11 cellular contexts compared by ENCODE assay signal in genomic region chr17:56699186-56699895, GRCh38.
DNase-seq lines count a peak whose midpoint lies in the region; ATAC-seq, FAIRE-seq and TF ChIP-seq lines count a peak whose summit lies in the region.
"Had no signal": no experiment of that assay in that cellular context is flagged by ENCODE, and none has a peak within 500 bp of the region (broad histone marks: within the 10 kb centered on the region; RNA-seq: fewer than 3 reads in every experiment).

No MANE protein-coding gene starts in this region.

- POLR2A ChIA-PET in activated CD8-positive, alpha-beta T cell treated with anti-CD3 and anti-CD28 coated beads, Interleukin-2, amount 10 ng/mL, durations not matched to agents 7 days and 5 days (lab: Charles Lee), result no interaction called here

- no peak for ATAC-seq in activated CD8-positive, alpha-beta T cell treated with anti-CD3 and anti-CD28 coated beads, Interleukin-2, amount 10 ng/mL, durations not matched to agents 7 days and 5 days
- no peak for ATAC-seq in GM18870 (IDR thresholded peaks at IDR 0.05; ENCODE audit: unreplicated experiment)

- no peaks in the 10 kb centered on the region for H3K9me3 ChIP-seq in keratinocyte (ENCODE audit: control insufficient read depth, low read depth, low read length)
- H3K9me3 ChIP-seq in tibial artery, result no peaks in the 10 kb centered on the region

- H3K9me3 Mint-ChIP-seq in activated CD8-positive, alpha-beta T cell treated with anti-CD3 and anti-CD28 coated beads, Interleukin-2, amount 10 ng/mL, durations not matched to agents 7 days and 5 days (ENCODE audit: insufficient read depth), result no peaks in the 10 kb centered on the region

- no peaks in the 10 kb centered on the region for H3K36me3 ChIP-seq in keratinocyte (ENCODE audit: control insufficient read depth in 2 of 2, extremely low read depth in 1 of 2, insufficient read depth in 2 of 2, low read length in 2 of 2)
- no peaks in the 10 kb centered on the region for H3K36me3 ChIP-seq in tibial artery

- H3K27me3 ChIP-seq in keratinocyte (ENCODE audit: control insufficient read depth, extremely low read depth, insufficient read depth, low read length) (no peaks in the 10 kb centered on the region), tibial artery (no peaks in the 10 kb centered on the region)

- H3K79me2 ChIP-seq in keratinocyte (ENCODE audit: control insufficient read depth, insufficient read depth, low read length), result no peaks in the 10 kb centered on the region

- peak overlapping the region in 2 of 3 experiments; percentile 13 to 49 for H3K4me3 ChIP-seq in keratinocyte (ENCODE audit: control insufficient read depth in 2 of 3, extremely low read depth in 1 of 3, insufficient read depth in 2 of 3, low read depth in 1 of 3, low read length in 3 of 3)
- H3K4me3 ChIP-seq in tibial artery, result no peak overlapping the region

- H3K4me3 Mint-ChIP-seq in activated CD8-positive, alpha-beta T cell treated with anti-CD3 and anti-CD28 coated beads, Interleukin-2, amount 10 ng/mL, durations not matched to agents 7 days and 5 days, result no peak overlapping the region
- H3K4me3 Mint-ChIP-seq: IgD-negative memory B cell had no signal

- H3K4me1 ChIP-seq in keratinocyte (ENCODE audit: control insufficient read depth, extremely low read depth, insufficient read depth, low read length), result peaks cover 18% of the 10 kb centered on the region
- peaks cover 0 to 13% (median 6%) of the 10 kb centered on the region in 4 donors for H3K4me1 ChIP-seq in tibial artery

- peak overlapping the region; percentile 42 for H3K9ac ChIP-seq in keratinocyte (ENCODE audit: control insufficient read depth, extremely low read depth, insufficient read depth, low read length)

- no peaks in the 10 kb centered on the region for H3K4me1 Mint-ChIP-seq in activated CD8-positive, alpha-beta T cell treated with anti-CD3 and anti-CD28 coated beads, Interleukin-2, amount 10 ng/mL, durations not matched to agents 7 days and 5 days (ENCODE audit: low read depth)
- H3K4me1 Mint-ChIP-seq: IgD-negative memory B cell had no signal

- peaks cover 10% of the 10 kb centered on the region for H3K27me3 Mint-ChIP-seq in activated CD8-positive, alpha-beta T cell treated with anti-CD3 and anti-CD28 coated beads, Interleukin-2, amount 10 ng/mL, durations not matched to agents 7 days and 5 days (ENCODE audit: low read depth)

- H3K4me2 ChIP-seq in keratinocyte (ENCODE audit: control insufficient read depth, extremely low read depth, insufficient read depth, low read depth, low read length), result peak overlapping the region; percentile 82

- no peaks in the 10 kb centered on the region for H3K36me3 Mint-ChIP-seq in activated CD8-positive, alpha-beta T cell treated with anti-CD3 and anti-CD28 coated beads, Interleukin-2, amount 10 ng/mL, durations not matched to agents 7 days and 5 days (ENCODE audit: low read depth)
- H3K36me3 Mint-ChIP-seq: IgD-negative memory B cell had no signal

- H3K9me1 ChIP-seq in keratinocyte (ENCODE audit: control insufficient read depth, extremely low read depth, insufficient read depth, low read length), result no peaks in the 10 kb centered on the region

- no peak overlapping the region for H2AFZ ChIP-seq in keratinocyte (ENCODE audit: control insufficient read depth, low read length)

- CTCF ChIA-PET in activated CD8-positive, alpha-beta T cell treated with anti-CD3 and anti-CD28 coated beads, Interleukin-2, amount 10 ng/mL, durations not matched to agents 7 days and 5 days (lab: Charles Lee), result interaction anchor here (1.0 kb wide), 1 partner anchor 44 kb away, joined by 3 read pairs; no protein-coding TSS in a partner anchor

- no peaks in the 10 kb centered on the region for H4K20me1 ChIP-seq in keratinocyte (ENCODE audit: control insufficient read depth, extremely low read depth, insufficient read depth, low read length)

- TF ChIP-seq CTCF in keratinocyte (optimal IDR thresholded peaks at IDR 0.05 in 1 of 3, IDR thresholded peaks at IDR 0.05 in 1 of 3, conservative IDR thresholded peaks at IDR 0.05 in 1 of 3; ENCODE audit: extremely low read depth in 1 of 3, insufficient read depth in 2 of 3, low read length in 3 of 3) (no peak), tibial artery (IDR thresholded peaks at IDR 0.05) (no peak)

- no peak overlapping the region for H3K27ac Mint-ChIP-seq in activated CD8-positive, alpha-beta T cell treated with anti-CD3 and anti-CD28 coated beads, Interleukin-2, amount 10 ng/mL, durations not matched to agents 7 days and 5 days
- H3K27ac Mint-ChIP-seq: IgD-negative memory B cell had no signal

- intact Hi-C loops in tibial artery (cut with DNase I; ENCODE audit: low total_unique reads), result no loop called here

- dilution Hi-C loops in keratinocyte (cut with MboI; ENCODE audit: extremely low pct_ligation_motif_present, low sequenced_read_pairs), result no loop called here

- no peak for FAIRE-seq in keratinocyte (lab: Jason Lieb, UNC)
- FAIRE-seq: colon had no signal

- H3K27ac ChIP-seq in keratinocyte (ENCODE audit: control insufficient read depth, insufficient read depth, low read length), result peak overlapping the region; percentile 71
- H3K27ac ChIP-seq in tibial artery, result no peak overlapping the region
- H3K27ac ChIP-seq: 22Rv1 had no signal

- peak; percentile 52 for DNase-seq in DMS 273 (lab: John Stamatoyannopoulos, UW; ENCODE audit: unreplicated experiment)
- DNase-seq in DMS 273 treated with DMSO at 0.1 percent for 48 hours (lab: John Stamatoyannopoulos, UW), result no peak
- peak; percentile 96 for DNase-seq in astrocyte of the hippocampus (ENCODE audit: low read depth, low spot score)
- peak; percentile 100 for DNase-seq in keratinocyte (ENCODE audit: low read depth, low spot score)
- DNase-seq in tibial artery, result peak; percentile 24 to 71
- no peak for DNase-seq in activated CD8-positive, alpha-beta T cell treated with anti-CD3 and anti-CD28 coated beads, Interleukin-2, amount 10 ng/mL, durations not matched to agents 7 days and 5 days
- DNase-seq in central memory CD4-positive, alpha-beta T cell, result no peak

Comparison
In these comparisons a context has a peak if more than half of its experiments do, and no peak if none do; other contexts are left out.
1. DNase-seq: peak in DMS 273 (single experiment), astrocyte of the hippocampus (single experiment), keratinocyte (single experiment) and tibial artery (2 of 2); none in DMS 273 treated with DMSO at 0.1 percent for 48 hours (single experiment), activated CD8-positive, alpha-beta T cell treated with anti-CD3 and anti-CD28 coated beads, Interleukin-2, amount 10 ng/mL, durations not matched to agents 7 days and 5 days (single experiment) and central memory CD4-positive, alpha-beta T cell (single experiment).
2. H3K4me3 ChIP-seq: peak in keratinocyte (2 of 3); none in tibial artery (0 of 2).